ENCODE assay signal across 12 cellular contexts in genomic region chr9:84238652-84239051, GRCh38.
DNase-seq lines count a peak whose midpoint lies in the region; TF ChIP-seq lines count a peak whose summit lies in the region.
"Had no signal": no experiment of that assay in that cellular context is flagged by ENCODE, and none has a peak within 500 bp of the region (broad histone marks: within the 10 kb centered on the region; RNA-seq: fewer than 3 reads in every experiment).

No MANE protein-coding gene starts in this region.

- H3K9me3 ChIP-seq in tibial artery = no peaks in the 10 kb centered on the region
- H3K9me3 ChIP-seq: pancreas had no signal

- intact Hi-C loops in tibial artery (cut with DNase I; ENCODE audit: low total_unique reads) = no loop called here

- H3K27ac ChIP-seq in caudate nucleus (ENCODE audit: low read depth, low read length) (no peak overlapping the region), tibial artery (no peak overlapping the region)
- H3K27ac ChIP-seq: coronary artery, pancreas had no signal

- peak; percentile 18 for DNase-seq in ACHN
- peak; percentile 17 for DNase-seq in NB4 (ENCODE audit: low read depth)
- DNase-seq in choroid plexus epithelial cell (ENCODE audit: low read depth) = peak; percentile 19
- DNase-seq in caudate nucleus (lab: John Stamatoyannopoulos, UW) = no peak
- no peak for DNase-seq in midbrain (lab: John Stamatoyannopoulos, UW)
- DNase-seq in NCI-H1694 (lab: John Stamatoyannopoulos, UW) = no peak
- DNase-seq in tibial artery = no peak
- DNase-seq: pancreas; stimulated activated CD4-positive, alpha-beta T cell treated with anti-CD3 and anti-CD28 coated beads, Interleukin-2, amount 100 ng/mL, for 48 hours had no signal

- no peaks in the 10 kb centered on the region for H3K36me3 ChIP-seq in tibial artery
- H3K36me3 ChIP-seq: pancreas had no signal

- in situ Hi-C loops in ACHN (cut with HindIII; ENCODE audit: low pct_ligation_motif_present, low pct_unique_long_range_greater_than_20kb, low sequenced_read_pairs) = no loop called here

- H3K4me3 ChIP-seq in NB4 (ENCODE audit: low read depth, low read length) = no peak overlapping the region
- no peak overlapping the region for H3K4me3 ChIP-seq in choroid plexus epithelial cell (ENCODE audit: low read depth, low read length)
- H3K4me3 ChIP-seq in tibial artery = no peak overlapping the region
- H3K4me3 ChIP-seq: coronary artery, lung, pancreas had no signal

- no peaks in the 10 kb centered on the region for H3K27me3 ChIP-seq in tibial artery
- H3K27me3 ChIP-seq: pancreas had no signal

- TF ChIP-seq CTCF in GM12872 (IDR thresholded peaks at IDR 0.05; ENCODE audit: insufficient read depth, low read depth, low read length) (peak; percentile 49), NB4 (IDR thresholded peaks at IDR 0.05; ENCODE audit: low read depth, low read length) (no peak), choroid plexus epithelial cell (conservative IDR thresholded peaks at IDR 0.05; ENCODE audit: low read depth, low read length) (peak; percentile 23), tibial artery (IDR thresholded peaks at IDR 0.05) (no peak)

- H3K4me1 ChIP-seq in tibial artery = no peaks in the 10 kb centered on the region
- H3K4me1 ChIP-seq: pancreas had no signal

- TF ChIP-seq POLR2A in NB4 (IDR thresholded peaks at IDR 0.05; ENCODE audit: extremely low read depth, insufficient read length) = no peak

Comparison
In these comparisons a context has a peak if more than half of its experiments do, and no peak if none do; other contexts are left out.
1. DNase-seq: peak in ACHN (single experiment), NB4 (single experiment) and choroid plexus epithelial cell (single experiment); none in caudate nucleus (0 of 61), midbrain (single experiment), NCI-H1694 (single experiment) and tibial artery (0 of 2).
2. CTCF ChIP-seq: peak in GM12872 (single experiment) and choroid plexus epithelial cell (single experiment); none in NB4 (single experiment) and tibial artery (0 of 2).